37 cellular contexts compared by ENCODE assay signal in the genomic region with DNA sequence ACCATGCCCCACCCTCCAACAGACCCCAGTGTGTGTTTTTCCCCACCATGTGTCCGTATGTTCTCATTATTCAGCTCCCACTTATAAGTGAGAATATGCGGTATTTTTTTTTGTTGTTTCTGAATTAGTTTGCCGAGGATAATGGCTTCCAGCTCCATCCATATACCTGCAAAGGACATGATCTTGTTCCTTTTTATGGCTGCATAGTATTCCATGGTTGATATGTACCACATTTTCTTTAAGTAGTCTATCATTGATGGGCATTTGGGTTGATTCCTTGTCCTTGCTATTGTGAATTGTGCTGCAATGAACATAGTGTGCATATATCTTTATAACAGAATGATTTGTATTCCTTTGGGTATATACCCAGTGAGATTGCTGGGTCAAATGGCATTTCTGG.
DNase-seq lines count a peak whose midpoint lies in the region; ATAC-seq, FAIRE-seq and TF ChIP-seq lines count a peak whose summit lies in the region.
"Had no signal": no experiment of that assay in that cellular context is flagged by ENCODE, and none has a peak within 500 bp of the region (broad histone marks: within the 10 kb centered on the region; RNA-seq: fewer than 3 reads in every experiment).

No MANE protein-coding gene starts in this region.

- H3K4me2 ChIP-seq in K562 (ENCODE audit: insufficient read depth, low read length): no peak overlapping the region
- H3K4me2 ChIP-seq: A549; BLaER1; BLaER1 treated with 17β-estradiol and CSF1 and Interleukin-3, amounts not matched to agents 10 nM and 100 nM had no signal

- H3K4me1 ChIP-seq in HEK293 (ENCODE audit: control insufficient read depth, insufficient read depth, low read length) (no peaks in the 10 kb centered on the region), K562 (replicated peaks in 1 of 2; ENCODE audit: control insufficient read depth in 2 of 2, insufficient read depth in 2 of 2, low read length in 2 of 2) (no peaks in the 10 kb centered on the region), upper lobe of left lung (no peaks in the 10 kb centered on the region)
- H3K4me1 ChIP-seq: A549; BE2C; BLaER1; BLaER1 treated with 17β-estradiol and CSF1 and Interleukin-3, amounts not matched to agents 10 nM and 100 nM had no signal

- no peak for DNase-seq in activated naive CD4-positive, alpha-beta T cell treated with anti-CD3 and anti-CD28 coated beads, Interleukin-2, amount 10 ng/mL, durations not matched to agents 7 days and 5 days
- DNase-seq in activated naive CD4-positive, alpha-beta T cell treated with Interleukin-2 at 50 U/mL for 16 hours: no peak
- DNase-seq in K562 (ENCODE audit: extremely low read depth in 1 of 4, low spot score in 3 of 4) (no peak), immature natural killer cell (no peak), upper lobe of left lung (no peak)
- DNase-seq: 8988T; ACHN; AML-193; BE2C; C1 segment of cervical spinal cord; Caco-2; Calu3; CD4-positive, alpha-beta memory T cell; CD4-positive, alpha-beta T cell; CD4-positive, CD25-positive, alpha-beta regulatory T cell; CD8-positive, alpha-beta memory T cell; CD8-positive, alpha-beta T cell; COR-L47; DMS 273 treated with DMSO at 0.1 percent for 48 hours; DMS153; DMS53; DMS79; DMS79 treated with DMSO at 0.1 percent for 48 hours; DND-41; EL had no signal

- H3K36me3 ChIP-seq in HEK293 (ENCODE audit: control insufficient read depth in 2 of 2, insufficient read depth in 1 of 2, low read length in 2 of 2) (peaks cover 9 to 57% of the 10 kb centered on the region in 2 experiments), K562 (ENCODE audit: control insufficient read depth, insufficient read depth, low read length) (no peaks in the 10 kb centered on the region), upper lobe of left lung (peaks cover 14 to 81% (median 43%) of the 10 kb centered on the region in 4 donors)
- H3K36me3 ChIP-seq: BE2C had no signal

- peak overlapping the region; percentile 19 for H3K27ac Mint-ChIP-seq in activated naive CD4-positive, alpha-beta T cell treated with anti-CD3 and anti-CD28 coated beads, Interleukin-2, amount 10 ng/mL, durations not matched to agents 7 days and 5 days
- peak overlapping the region in 5 of 6 donors; percentile 23 to 61 (median 51) for H3K27ac Mint-ChIP-seq in immature natural killer cell
- H3K27ac Mint-ChIP-seq: B cell; CD14-positive monocyte; CD4-positive, alpha-beta T cell; CD8-positive, alpha-beta T cell had no signal

- no peak for TF ChIP-seq RAD21 in K562 (CRISPR knock-in tag; conservative IDR thresholded peaks at IDR 0.05 in 1 of 2, IDR thresholded peaks at IDR 0.05 in 1 of 2)

- H3K27me3 Mint-ChIP-seq in activated naive CD4-positive, alpha-beta T cell treated with anti-CD3 and anti-CD28 coated beads, Interleukin-2, amount 10 ng/mL, durations not matched to agents 7 days and 5 days: no peaks in the 10 kb centered on the region
- H3K27me3 Mint-ChIP-seq in immature natural killer cell (ENCODE audit: low read depth in 3 of 3): peaks cover 0 to 2% (median 0%) of the 10 kb centered on the region in 3 donors
- H3K27me3 Mint-ChIP-seq: B cell; CD4-positive, alpha-beta memory T cell; CD4-positive, alpha-beta T cell; CD4-positive, CD25-positive, alpha-beta regulatory T cell had no signal

- FAIRE-seq in K562 (lab: Jason Lieb, UNC): no peak
- FAIRE-seq: A204.1, A549, D721Med had no signal

- no peak overlapping the region for H2AFZ ChIP-seq in K562 (ENCODE audit: low read depth, low read length)

- POLR2A ChIA-PET in HEK293 (lab: Yijun Ruan, JAX) (no interaction called here), K562 (lab: Yijun Ruan, JAX) (no interaction called here)

- H4K20me1 ChIP-seq in K562 (replicated peaks; ENCODE audit: control insufficient read depth, insufficient read depth, low read length): no peaks in the 10 kb centered on the region
- H4K20me1 ChIP-seq: BLaER1; BLaER1 treated with 17β-estradiol and CSF1 and Interleukin-3, amounts not matched to agents 10 nM and 100 nM had no signal

- intact Hi-C loops in K562 (cut with micrococcal nuclease): no loop called here

- no peak for TF ChIP-seq CTCF in HEK293 (tag by site-specific recombination; IDR thresholded peaks at IDR 0.05)
- TF ChIP-seq CTCF in K562 (IDR thresholded peaks at IDR 0.05 in 2 of 3, conservative IDR thresholded peaks at IDR 0.05 in 1 of 3; ENCODE audit: insufficient read depth in 2 of 3, low read depth in 1 of 3, low read length in 3 of 3): no peak
- no peak for TF ChIP-seq CTCF in upper lobe of left lung (IDR thresholded peaks at IDR 0.05)

- WGBS in K562 (ENCODE audit: insufficient coverage, low coverage, missing lambda C conversion rate): 24% methylated on average over 3 of the region's 3 CpGs
- 97 to 99% methylated on average over 3 of the region's 3 CpGs for WGBS in upper lobe of left lung, 2 donors

- H3K4me3 ChIP-seq in HEK293 (ENCODE audit: low read depth, low read length) (no peak overlapping the region), K562 (no peak overlapping the region), upper lobe of left lung (no peak overlapping the region)
- H3K4me3 ChIP-seq: A549; BLaER1; BLaER1 treated with 17β-estradiol and CSF1 and Interleukin-3, amounts not matched to agents 10 nM and 100 nM had no signal

- TF ChIP-seq EP300 in K562 (IDR thresholded peaks at IDR 0.05; ENCODE audit: low read length): no peak
- TF ChIP-seq EP300 in upper lobe of left lung (IDR thresholded peaks at IDR 0.05): no peak

- ATAC-seq in K562: no peak
- no peak for ATAC-seq in GM18873 (IDR thresholded peaks at IDR 0.05; ENCODE audit: low FRiP score, unreplicated experiment)
- no peak for ATAC-seq in GM18498 (IDR thresholded peaks at IDR 0.05; ENCODE audit: unreplicated experiment)
- no peak for ATAC-seq in upper lobe of left lung (ENCODE audit: low FRiP score in 2 of 2)
- ATAC-seq: A549; CD8-positive, alpha-beta T cell had no signal

- peaks cover 85% of the 10 kb centered on the region for H3K36me3 Mint-ChIP-seq in activated naive CD4-positive, alpha-beta T cell treated with anti-CD3 and anti-CD28 coated beads, Interleukin-2, amount 10 ng/mL, durations not matched to agents 7 days and 5 days
- H3K36me3 Mint-ChIP-seq in immature natural killer cell: peaks cover 41 to 68% (median 46%) of the 10 kb centered on the region in 3 donors

- in situ Hi-C loops in K562 (cut with MboI): no loop called here

- H3K79me2 ChIP-seq in K562 (ENCODE audit: control insufficient read depth, insufficient read depth, low read length): no peaks in the 10 kb centered on the region

- BruUV-seq in K562 (replicated peaks; lab: Mats Ljungman, UMichigan): no TSS peak

- TF ChIP-seq POLR2A in K562 (conservative IDR thresholded peaks at IDR 0.05) (no peak), upper lobe of left lung (IDR thresholded peaks at IDR 0.05) (no peak)

- H3K27me3 ChIP-seq in K562 (ENCODE audit: control insufficient read depth in 2 of 2, insufficient read depth in 2 of 2, low read length in 2 of 2) (no peaks in the 10 kb centered on the region; a peak in 1 of 5 replicates), upper lobe of left lung (no peaks in the 10 kb centered on the region)
- H3K27me3 ChIP-seq: BLaER1; BLaER1 treated with 17β-estradiol and CSF1 and Interleukin-3, amounts not matched to agents 10 nM and 100 nM had no signal

- CTCF ChIA-PET in activated naive CD4-positive, alpha-beta T cell treated with anti-CD3 and anti-CD28 coated beads, Interleukin-2, amount 10 ng/mL, durations not matched to agents 7 days and 5 days (lab: Charles Lee): interaction anchor here (2.6 kb wide), 1 partner anchor 19 kb away, joined by 16 read pairs; no protein-coding TSS in a partner anchor
- CTCF ChIA-PET in HEK293 (lab: Yijun Ruan, JAX) (no interaction called here), K562 (lab: Yijun Ruan, JAX; ENCODE audit: low intra/inter-chr PET ratio) (no interaction called here)

- H3K9me1 ChIP-seq in K562 (ENCODE audit: control insufficient read depth, insufficient read depth, low read length): no peaks in the 10 kb centered on the region

- no peaks in the 10 kb centered on the region for H3K9me3 Mint-ChIP-seq in activated naive CD4-positive, alpha-beta T cell treated with anti-CD3 and anti-CD28 coated beads, Interleukin-2, amount 10 ng/mL, durations not matched to agents 7 days and 5 days
- H3K9me3 Mint-ChIP-seq in immature natural killer cell: no peaks in the 10 kb centered on the region
- H3K9me3 Mint-ChIP-seq: CD14-positive monocyte; CD4-positive, alpha-beta memory T cell; CD4-positive, alpha-beta T cell; CD4-positive, CD25-positive, alpha-beta regulatory T cell; CD8-positive, alpha-beta memory T cell; CD8-positive, alpha-beta T cell had no signal

- H3K4me3 Mint-ChIP-seq in activated naive CD4-positive, alpha-beta T cell treated with anti-CD3 and anti-CD28 coated beads, Interleukin-2, amount 10 ng/mL, durations not matched to agents 7 days and 5 days: no peak overlapping the region
- H3K4me3 Mint-ChIP-seq in immature natural killer cell: peak overlapping the region in 1 of 5 donors; percentile 10
- H3K4me3 Mint-ChIP-seq: B cell; CD14-positive monocyte; CD4-positive, alpha-beta memory T cell; CD4-positive, alpha-beta T cell; CD8-positive, alpha-beta T cell had no signal

- no peaks in the 10 kb centered on the region for H3K9me3 ChIP-seq in HEK293 (ENCODE audit: control insufficient read depth, insufficient read depth, low read depth, low read length)
- H3K9me3 ChIP-seq in K562 (replicated peaks; ENCODE audit: control insufficient read depth, insufficient read depth, low read depth, low read length): no peaks in the 10 kb centered on the region
- H3K9me3 ChIP-seq in upper lobe of left lung: no peaks in the 10 kb centered on the region
- H3K9me3 ChIP-seq: A549, BE2C, Caco-2 had no signal

- H3K4me1 Mint-ChIP-seq in activated naive CD4-positive, alpha-beta T cell treated with anti-CD3 and anti-CD28 coated beads, Interleukin-2, amount 10 ng/mL, durations not matched to agents 7 days and 5 days: peaks cover 24% of the 10 kb centered on the region
- peaks cover 35 to 76% of the 10 kb centered on the region in 2 donors for H3K4me1 Mint-ChIP-seq in immature natural killer cell
- H3K4me1 Mint-ChIP-seq: CD14-positive monocyte had no signal

- no peak overlapping the region for H3K27ac ChIP-seq in HEK293 (ENCODE audit: extremely low read depth, low read depth, low read length)
- H3K27ac ChIP-seq in K562 (ENCODE audit: extremely low read depth, low read depth, low read length): no peak overlapping the region
- H3K27ac ChIP-seq in upper lobe of left lung: no peak overlapping the region
- H3K27ac ChIP-seq: 22Rv1; A549; BLaER1; BLaER1 treated with 17β-estradiol and CSF1 and Interleukin-3, amounts not matched to agents 10 nM and 100 nM; C4-2B had no signal

- H3K9ac ChIP-seq in K562 (ENCODE audit: insufficient read depth in 1 of 2, low read depth in 2 of 2, low read length in 2 of 2): no peak overlapping the region
- H3K9ac ChIP-seq: BLaER1; BLaER1 treated with 17β-estradiol and CSF1 and Interleukin-3, amounts not matched to agents 10 nM and 100 nM had no signal

TF ChIP-seq in HEK293, 187 proteins besides CTCF, POLR2A, EP300 and RAD21 (continues in another document):
- peak; percentile 74 for TF ChIP-seq ZNF146 (tag by site-specific recombination; IDR thresholded peaks at IDR 0.05)
- no peak for TF ChIP-seq KLF10 (tag by site-specific recombination; IDR thresholded peaks at IDR 0.05)
- TF ChIP-seq ZNF223 (tag by site-specific recombination; IDR thresholded peaks at IDR 0.05): no peak

TF ChIP-seq in K562, 482 proteins besides CTCF, POLR2A, EP300 and RAD21 (continues in another document):
- peak; percentile 65 for TF ChIP-seq ZNF146 (CRISPR knock-in tag; IDR thresholded peaks at IDR 0.05; ENCODE audit: unreplicated experiment)
